22 cellular contexts compared by ENCODE assay signal in the genomic region with DNA sequence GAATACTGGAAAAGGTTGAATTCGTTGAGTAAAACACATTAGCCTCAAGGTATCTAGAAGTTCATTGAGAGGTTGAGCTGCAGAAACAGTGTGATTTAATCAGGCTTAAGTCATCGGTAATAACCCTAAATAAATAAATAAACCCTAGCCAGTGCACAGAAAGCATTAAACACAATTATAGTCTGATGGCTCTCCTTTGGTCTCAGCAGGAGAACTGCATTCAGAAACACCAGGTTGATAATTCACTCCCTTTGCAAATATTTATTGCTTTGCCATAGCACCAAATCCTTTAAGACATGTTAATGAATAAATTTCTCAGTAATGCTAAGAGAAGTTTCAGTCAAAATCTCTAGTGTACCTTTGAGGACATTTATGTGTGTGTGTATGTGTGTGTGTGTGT. TPM values are rescaled to one million over a fixed set of nuclear protein-coding genes. Genes with fewer than 3 reads are reported as not detected.
DNase-seq lines count a peak whose midpoint lies in the region; ATAC-seq, FAIRE-seq and TF ChIP-seq lines count a peak whose summit lies in the region.
"Had no signal": no experiment of that assay in that cellular context is flagged by ENCODE, and none has a peak within 500 bp of the region (broad histone marks: within the 10 kb centered on the region; RNA-seq: fewer than 3 reads in every experiment).

No MANE protein-coding gene starts in this region.

- no peak overlapping the region for H3K9ac ChIP-seq in kidney (ENCODE audit: low read length in 2 of 2)
- H3K9ac ChIP-seq: BLaER1 treated with 17β-estradiol and CSF1 and Interleukin-3, amounts not matched to agents 10 nM and 100 nM had no signal

- H3K27me3 Mint-ChIP-seq in CD4-positive, alpha-beta T cell: no peaks in the 10 kb centered on the region

- H3K4me1 ChIP-seq in kidney (ENCODE audit: control insufficient read depth in 1 of 2, insufficient read depth in 1 of 2, low read depth in 1 of 2, low read length in 2 of 2): no peaks in the 10 kb centered on the region
- H3K4me1 ChIP-seq: BLaER1 treated with 17β-estradiol and CSF1 and Interleukin-3, amounts not matched to agents 10 nM and 100 nM had no signal

- no peaks in the 10 kb centered on the region for H3K27me3 ChIP-seq in CD4-positive, alpha-beta T cell (ENCODE audit: control insufficient read depth, insufficient read depth, low read length)
- H3K27me3 ChIP-seq: MG63 had no signal

- DNase-seq in COR-L47 (lab: John Stamatoyannopoulos, UW) (peak; percentile 23), NCI-H1417 treated with DMSO at 0.1 percent for 48 hours (lab: John Stamatoyannopoulos, UW) (peak; percentile 45), NCI-H748 (lab: John Stamatoyannopoulos, UW; ENCODE audit: unreplicated experiment) (peak; percentile 85), kidney (no peak), OCI-M1 (lab: John Stamatoyannopoulos, UW) (no peak), cerebellar cortex (ENCODE audit: low spot score) (no peak), NCI-H446 treated with DMSO at 0.1 percent for 48 hours (lab: John Stamatoyannopoulos, UW) (no peak)
- no peak for DNase-seq in CD4-positive, alpha-beta T cell
- DNase-seq: 8988T, DMS79 treated with DMSO at 0.1 percent for 48 hours, MG63, NCI-H1436, NCI-H2029, NCI-H446, NCI-H526 treated with DMSO at 0.1 percent for 48 hours, PC-3, RPMI8226, SHP77 had no signal

- TF ChIP-seq CTCF in kidney (IDR thresholded peaks at IDR 0.05; ENCODE audit: borderline replicate concordance, extremely low read depth, insufficient read depth): no peak
- TF ChIP-seq CTCF in CD4-positive, alpha-beta T cell (IDR thresholded peaks at IDR 0.05): no peak

- no peaks in the 10 kb centered on the region for H3K36me3 ChIP-seq in kidney (ENCODE audit: control insufficient read depth in 1 of 2, insufficient read depth in 2 of 2, low read length in 2 of 2)
- H3K36me3 ChIP-seq: BLaER1 treated with 17β-estradiol and CSF1 and Interleukin-3, amounts not matched to agents 10 nM and 100 nM; MG63 had no signal

- no peak overlapping the region for H3K4me3 Mint-ChIP-seq in CD4-positive, alpha-beta T cell
- H3K4me3 Mint-ChIP-seq: T-helper 1 cell treated with Interleukin-12 subunit alpha and Interleukin-12 subunit beta and Interleukin-4 antibody, amounts not matched to agents 30 μg/mL and 1 μg/mL, for 36 hours had no signal

- H3K4me1 Mint-ChIP-seq in CD4-positive, alpha-beta T cell (ENCODE audit: low read depth): no peaks in the 10 kb centered on the region

- H3K4me3 ChIP-seq in kidney (ENCODE audit: low read length in 2 of 2): no peak overlapping the region
- H3K4me3 ChIP-seq: BLaER1 treated with 17β-estradiol and CSF1 and Interleukin-3, amounts not matched to agents 10 nM and 100 nM; K562; MG63 had no signal

- H3K36me3 Mint-ChIP-seq in CD4-positive, alpha-beta T cell (ENCODE audit: low read depth): no peaks in the 10 kb centered on the region

- H3K27ac Mint-ChIP-seq in CD4-positive, alpha-beta T cell: no peak overlapping the region
- H3K27ac Mint-ChIP-seq: T-helper 1 cell treated with Interleukin-12 subunit alpha and Interleukin-12 subunit beta and Interleukin-4 antibody, amounts not matched to agents 30 μg/mL and 1 μg/mL, for 36 hours had no signal

- no peaks in the 10 kb centered on the region for H3K9me3 Mint-ChIP-seq in CD4-positive, alpha-beta T cell
- H3K9me3 Mint-ChIP-seq: T-helper 1 cell treated with Interleukin-12 subunit alpha and Interleukin-12 subunit beta and Interleukin-4 antibody, amounts not matched to agents 30 μg/mL and 1 μg/mL, for 36 hours had no signal

- no peak overlapping the region for H3K27ac ChIP-seq in kidney (ENCODE audit: low read depth in 2 of 2, low read length in 2 of 2)
- H3K27ac ChIP-seq in CD4-positive, alpha-beta T cell (ENCODE audit: low read depth, low read length): no peak overlapping the region
- H3K27ac ChIP-seq: BLaER1 treated with 17β-estradiol and CSF1 and Interleukin-3, amounts not matched to agents 10 nM and 100 nM had no signal

- intact Hi-C loops in kidney (cut with DNase I): no loop called here
- intact Hi-C loops in CD4-positive, alpha-beta T cell (cut with DNase I, micrococcal nuclease): no loop called here

- peak; percentile 66 for FAIRE-seq in kidney (lab: Jason Lieb, UNC)
- FAIRE-seq: K562 had no signal

- ATAC-seq in CD4-positive, alpha-beta T cell (ENCODE audit: poor library complexity): no peak
- ATAC-seq: K562, PC-3 had no signal

- POLR2A ChIA-PET in CD4-positive, alpha-beta T cell (lab: Charles Lee): no interaction called here

- CTCF ChIA-PET in CD4-positive, alpha-beta T cell (lab: Charles Lee): no interaction called here

- H3K9me3 ChIP-seq in kidney (ENCODE audit: control insufficient read depth in 1 of 2, low read length in 2 of 2): no peaks in the 10 kb centered on the region
- no peaks in the 10 kb centered on the region for H3K9me3 ChIP-seq in CD4-positive, alpha-beta T cell (ENCODE audit: control insufficient read depth, low read length)
- H3K9me3 ChIP-seq: BLaER1 treated with 17β-estradiol and CSF1 and Interleukin-3, amounts not matched to agents 10 nM and 100 nM; MG63 had no signal

RNA-seq across cellular contexts. Expression of a gene that starts 9.6 kb away (rescaled TPM):
- total RNA-seq in kidney: 0.09 TPM
- polyA plus RNA-seq in kidney (ENCODE audit: insufficient read depth, low read depth, low replicate concordance): not detected
- not detected for total RNA-seq in CD4-positive, alpha-beta T cell
- total RNA-seq: K562, LHCN-M2, PC-3 had no signal
- polyA plus RNA-seq: K562 had no signal

Comparison
In these comparisons a context has a peak if more than half of its experiments do, and no peak if none do; other contexts are left out.
1. DNase-seq: peak in COR-L47 (single experiment), NCI-H1417 treated with DMSO at 0.1 percent for 48 hours (single experiment) and NCI-H748 (single experiment); none in kidney (single experiment), OCI-M1 (single experiment), cerebellar cortex (single experiment), CD4-positive, alpha-beta T cell (0 of 10) and NCI-H446 treated with DMSO at 0.1 percent for 48 hours (single experiment).